Comparison of ENCODE assay signal across 6 cellular contexts in the genomic region with DNA sequence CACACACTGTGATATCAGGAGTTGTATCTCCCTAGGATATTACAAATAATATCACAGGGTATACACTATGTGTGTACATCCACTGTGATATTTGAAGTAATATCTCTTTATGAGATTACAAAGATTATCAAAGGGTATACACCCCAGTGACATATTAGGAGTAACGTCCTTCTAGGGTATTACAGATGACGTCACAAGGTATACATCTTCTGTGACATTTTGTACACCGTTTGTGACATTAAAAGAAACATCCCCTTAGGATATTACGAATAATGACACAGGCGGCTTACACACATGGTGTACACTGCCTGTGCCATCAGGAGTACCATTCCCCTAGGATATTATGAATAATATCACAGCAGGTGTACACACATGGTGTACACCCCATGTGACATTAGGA.
"Had no signal": no experiment of that assay in that cellular context is flagged by ENCODE, and none has a peak within 500 bp of the region (broad histone marks: within the 10 kb centered on the region; RNA-seq: fewer than 3 reads in every experiment).

No MANE protein-coding gene starts in this region.

- FAIRE-seq: HTR-8/SVneo had no signal

- H3K9ac ChIP-seq: KMS-11 had no signal

- H3K4me2 ChIP-seq: KMS-11 had no signal

- H3K27ac ChIP-seq: HL-60, KMS-11 had no signal

- DNase-seq: IMR-90, KBM-7, KG1 had no signal
